In the genomic region with DNA sequence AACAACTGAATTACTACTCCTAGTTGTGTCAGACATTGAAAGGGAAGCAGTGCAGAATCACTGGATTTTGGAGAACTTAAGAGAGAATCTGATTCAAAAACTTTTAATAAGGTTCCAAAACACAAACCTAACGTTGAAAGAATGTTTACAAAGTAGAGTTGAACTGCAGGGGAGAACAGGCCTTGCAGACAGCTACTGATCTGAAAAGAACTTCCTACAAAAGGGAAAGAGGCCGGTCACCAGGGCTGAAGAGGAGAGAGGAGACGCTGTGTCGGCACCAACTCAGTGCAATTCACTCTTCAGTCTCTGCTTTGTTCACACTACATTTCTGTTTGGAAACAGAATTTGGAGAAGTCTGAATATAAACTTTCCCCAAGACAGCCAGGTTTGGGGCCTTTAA, we compare ENCODE assay signal across 1 cellular context.
TF ChIP-seq lines count a peak whose summit lies in the region.

No MANE protein-coding gene starts in this region.

TF ChIP-seq in WTC11, 78 proteins besides CTCF, POLR2A, EP300 and RAD21 (continued from another document):
- TF ChIP-seq STAT6 (CRISPR knock-in tag; conservative IDR thresholded peaks at IDR 0.05; ENCODE audit: low read depth) (no peak), USF1 (CRISPR knock-in tag; IDR thresholded peaks at IDR 0.05) (no peak), ZNF317 (CRISPR knock-in tag; IDR thresholded peaks at IDR 0.05; ENCODE audit: borderline replicate concordance, low read depth) (no peak), SOX15 (CRISPR knock-in tag; IDR thresholded peaks at IDR 0.05) (no peak)
